Comparison of ENCODE assay signal across 8 cellular contexts in the genomic region with DNA sequence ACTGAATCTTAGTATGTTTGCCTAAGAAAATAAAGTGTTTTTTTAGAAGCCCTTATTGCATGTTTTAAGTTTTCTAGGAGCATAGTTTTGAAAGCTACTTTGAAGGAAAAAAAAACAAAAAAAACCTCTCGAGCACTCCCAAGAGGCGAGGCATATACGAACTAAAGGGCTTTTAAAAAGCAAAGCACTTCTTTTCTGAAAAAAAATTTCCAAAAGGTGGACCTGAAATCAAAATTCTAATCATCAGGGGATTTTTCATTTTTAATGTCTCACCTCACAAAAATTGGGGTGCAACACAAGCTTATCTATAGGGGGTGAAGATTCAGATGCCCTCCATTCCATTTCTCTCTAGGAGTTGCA. TPM values are rescaled to one million over a fixed set of nuclear protein-coding genes. Genes with fewer than 3 reads are reported as not detected.
DNase-seq lines count a peak whose midpoint lies in the region; ATAC-seq, FAIRE-seq and TF ChIP-seq lines count a peak whose summit lies in the region.

No MANE protein-coding gene starts in this region.

- no peaks in the 10 kb centered on the region for H3K9me1 ChIP-seq in K562 (ENCODE audit: control insufficient read depth, insufficient read depth, low read length)

- in situ Hi-C loops in K562 (cut with MboI): no loop called here

- H3K9me3 Mint-ChIP-seq in memory B cell: no peaks in the 10 kb centered on the region

- peak overlapping the region; percentile 99 for H3K27ac Mint-ChIP-seq in memory B cell

- H3K36me3 ChIP-seq in K562 (ENCODE audit: control insufficient read depth, insufficient read depth, low read length): peaks cover 39% of the 10 kb centered on the region

- H3K4me3 ChIP-seq in AG04449 (ENCODE audit: low read depth, low read length) (peak overlapping the region; percentile 79), K562 (peak overlapping the region; percentile 85)

- peak overlapping the region; percentile 99 for H3K4me3 Mint-ChIP-seq in memory B cell

- peaks cover 35% of the 10 kb centered on the region for H3K79me2 ChIP-seq in K562 (ENCODE audit: control insufficient read depth, insufficient read depth, low read length)

- H3K27ac ChIP-seq in K562 (ENCODE audit: extremely low read depth, low read depth, low read length): peak overlapping the region; percentile 96

- ATAC-seq in HG02938 (IDR thresholded peaks at IDR 0.05; ENCODE audit: unreplicated experiment) (peak; percentile 1), K562 (no peak), memory B cell (ENCODE audit: low read depth) (no peak), GM18861 (IDR thresholded peaks at IDR 0.05; ENCODE audit: unreplicated experiment) (no peak), GM21825 (IDR thresholded peaks at IDR 0.05; ENCODE audit: unreplicated experiment) (no peak), GM18867 (IDR thresholded peaks at IDR 0.05; ENCODE audit: unreplicated experiment) (no peak)

- no TSS peak for BruUV-seq in K562 (replicated peaks; lab: Mats Ljungman, UMichigan)

- POLR2A ChIA-PET in AG04449 (lab: Yijun Ruan, JAX): no interaction called here
- POLR2A ChIA-PET in K562 (lab: Yijun Ruan, JAX): interaction anchor here (0.6 to 1.5 kb wide), 3 partner anchors 10 to 1176 kb away, joined by 3 to 5 read pairs (median 4); no protein-coding TSS in a partner anchor

- 0% methylated on average over 3 of the region's 3 CpGs for WGBS in K562 (ENCODE audit: insufficient coverage, low coverage, missing lambda C conversion rate)

- no peak for TF ChIP-seq EP300 in K562 (IDR thresholded peaks at IDR 0.05; ENCODE audit: low read length)

- H3K4me1 Mint-ChIP-seq in memory B cell: peaks cover 25% of the 10 kb centered on the region

- TF ChIP-seq CTCF in AG04449 (IDR thresholded peaks at IDR 0.05; ENCODE audit: insufficient read depth, low read length, missing control alignments) (no peak), K562 (IDR thresholded peaks at IDR 0.05 in 2 of 3, conservative IDR thresholded peaks at IDR 0.05 in 1 of 3; ENCODE audit: insufficient read depth in 2 of 3, low read depth in 1 of 3, low read length in 3 of 3) (no peak)

- FAIRE-seq in K562 (lab: Jason Lieb, UNC): no peak

- H3K27me3 Mint-ChIP-seq in memory B cell: no peaks in the 10 kb centered on the region

- intact Hi-C loops in K562 (cut with micrococcal nuclease): loop anchor here (10.0 kb wide), 2 partner anchors 773 to 893 kb away; partner anchors contain the start of gene HFM1

- no peaks in the 10 kb centered on the region for H3K27me3 ChIP-seq in K562 (ENCODE audit: control insufficient read depth in 2 of 2, insufficient read depth in 2 of 2, low read length in 2 of 2)

- peak overlapping the region; percentile 99 for H2AFZ ChIP-seq in K562 (ENCODE audit: low read depth, low read length)

- H3K9ac ChIP-seq in K562 (ENCODE audit: insufficient read depth in 1 of 2, low read depth in 2 of 2, low read length in 2 of 2): peak overlapping the region; percentile 86 to 99

- H3K36me3 Mint-ChIP-seq in memory B cell: peaks cover 14% of the 10 kb centered on the region

- DNase-seq in AG04449 (ENCODE audit: low read depth, low spot score): no peak
- DNase-seq in K562 (ENCODE audit: extremely low read depth in 1 of 4, low spot score in 3 of 4): no peak
- no peak for DNase-seq in memory B cell (ENCODE audit: low spot score in 2 of 2)
- no peak for DNase-seq in activated effector memory CD4-positive, alpha-beta T cell treated with Interleukin-2 at 50 U/mL for 16 hours

- H3K9me3 ChIP-seq in K562 (replicated peaks; ENCODE audit: control insufficient read depth, insufficient read depth, low read depth, low read length): no peaks in the 10 kb centered on the region

- CTCF ChIA-PET in AG04449 (lab: Yijun Ruan, JAX): interaction anchor here (0.8 to 2.0 kb wide), 4 partner anchors 9 to 235 kb away, joined by 3 to 6 read pairs (median 4); no protein-coding TSS in a partner anchor
- CTCF ChIA-PET in K562 (lab: Yijun Ruan, JAX; ENCODE audit: low intra/inter-chr PET ratio): no interaction called here

- no peak for TF ChIP-seq RAD21 in K562 (CRISPR knock-in tag; conservative IDR thresholded peaks at IDR 0.05 in 1 of 2, IDR thresholded peaks at IDR 0.05 in 1 of 2)

- no peaks in the 10 kb centered on the region for H4K20me1 ChIP-seq in K562 (replicated peaks; ENCODE audit: control insufficient read depth, insufficient read depth, low read length)

- peaks cover 3 to 5% of the 10 kb centered on the region in 2 experiments; a peak in 3 of 5 replicates for H3K4me1 ChIP-seq in K562 (replicated peaks in 1 of 2; ENCODE audit: control insufficient read depth in 2 of 2, insufficient read depth in 2 of 2, low read length in 2 of 2)

- no peak for TF ChIP-seq POLR2A in K562 (conservative IDR thresholded peaks at IDR 0.05)

- peak overlapping the region; percentile 94 for H3K4me2 ChIP-seq in K562 (ENCODE audit: insufficient read depth, low read length)

TF ChIP-seq in K562, 482 proteins besides CTCF, POLR2A, EP300 and RAD21:
- TF ChIP-seq TSC22D4 (tag; IDR thresholded peaks at IDR 0.05) (no peak), HDAC2 (IDR thresholded peaks at IDR 0.05) (0 out of 2 replicates have a peak, but pooled peaks have one; percentile 31)

RNA-seq across cellular contexts. Expression of gene GLMN, which starts 0.6 kb away (rescaled TPM):
- total RNA-seq in K562 (2011; cell fraction: chromatin; rRNA removed; ENCODE audit: low replicate concordance): 10.7 and 59.1 TPM in 2 replicates
- total RNA-seq in K562 (2011; cell fraction: nucleolus; rRNA removed): 4.7 and 7.2 TPM in 2 replicates
- total RNA-seq in K562 (2011; cell fraction: nucleoplasm; rRNA removed): 17.6 and 19.1 TPM in 2 replicates
- total RNA-seq in K562 (2014; rRNA removed) (13.0 and 13.4 TPM in 2 replicates), K562 (2014; rRNA removed; fragmentation: Illumina TruSeq; extraction: Trizol) (24.8 and 25.9 TPM in 2 replicates), K562 (2015; rRNA removed; fragmentation: Illumina TruSeq; extraction: Trizol) (21.2 and 22.8 TPM in 2 replicates), K562 (2021) (13.9 and 14.6 TPM in 2 replicates)
- polyA plus RNA-seq in K562 (2011; rRNA removed) (13.6 and 19.8 TPM in 2 replicates), K562 (2014; fragmentation: Illumina TruSeq; extraction: Trizol) (15.8 and 19.0 TPM in 2 replicates), K562 (2014; fragmentation: Nextera tagmentation; extraction: Ambion mirVana) (10 to 100 TPM; 18.9 to 22.6 TPM), K562 (2014; rRNA removed) (16.3 and 18.9 TPM in 2 replicates)
- polyA plus RNA-seq in K562 (2011; cell fraction: cytosol; rRNA removed): 0.89 and 2.7 TPM in 2 replicates
- polyA plus RNA-seq in K562 (2011; cell fraction: nucleus; rRNA removed): 8.9 and 11.9 TPM in 2 replicates
- polyA plus RNA-seq in K562 (2012): 11.2 and 13.2 TPM in 2 replicates
- 11.2 and 12.6 TPM in 2 replicates for polyA minus RNA-seq in K562 (2011; rRNA and poly(A)+ RNA removed)
- polyA minus RNA-seq in K562 (2011; cell fraction: cytosol; rRNA and poly(A)+ RNA removed): 3.0 and 4.1 TPM in 2 replicates
- polyA minus RNA-seq in K562 (2011; cell fraction: nucleus; rRNA and poly(A)+ RNA removed): 11.2 and 20.1 TPM in 2 replicates

RNA-seq across cellular contexts. Expression of gene RPAP2, which starts 0.7 kb away (rescaled TPM):
- 8.9 and 48.4 TPM in 2 replicates for total RNA-seq in K562 (2011; cell fraction: chromatin; rRNA removed; ENCODE audit: low replicate concordance)
- 2.2 and 3.0 TPM in 2 replicates for total RNA-seq in K562 (2011; cell fraction: nucleolus; rRNA removed)
- total RNA-seq in K562 (2011; cell fraction: nucleoplasm; rRNA removed): 5.1 and 10.8 TPM in 2 replicates
- 6.2 and 9.6 TPM in 2 replicates for total RNA-seq in K562 (2014; rRNA removed)
- total RNA-seq in K562 (2014; rRNA removed; fragmentation: Illumina TruSeq; extraction: Trizol): 37.2 and 43.4 TPM in 2 replicates
- total RNA-seq in K562 (2015; rRNA removed; fragmentation: Illumina TruSeq; extraction: Trizol): 26.1 and 28.7 TPM in 2 replicates
- total RNA-seq in K562 (2021): 26.1 and 27.4 TPM in 2 replicates
- 22.1 and 26.8 TPM in 2 replicates for polyA plus RNA-seq in K562 (2011; rRNA removed)
- 4.6 and 8.3 TPM in 2 replicates for polyA plus RNA-seq in K562 (2011; cell fraction: cytosol; rRNA removed)
- polyA plus RNA-seq in K562 (2011; cell fraction: nucleus; rRNA removed): 6.2 and 9.0 TPM in 2 replicates
- 14.1 and 21.8 TPM in 2 replicates for polyA plus RNA-seq in K562 (2012)
- polyA plus RNA-seq in K562 (2014; fragmentation: Illumina TruSeq; extraction: Trizol): 29.8 and 36.4 TPM in 2 replicates
- polyA plus RNA-seq in K562 (2014; fragmentation: Nextera tagmentation; extraction: Ambion mirVana): 10 to 100 TPM; 30.6 to 41.7 TPM
- 16.0 and 16.9 TPM in 2 replicates for polyA plus RNA-seq in K562 (2014; rRNA removed)
- polyA minus RNA-seq in K562 (2011; rRNA and poly(A)+ RNA removed): 32.5 and 37.4 TPM in 2 replicates
- 10.4 and 12.2 TPM in 2 replicates for polyA minus RNA-seq in K562 (2011; cell fraction: cytosol; rRNA and poly(A)+ RNA removed)
- polyA minus RNA-seq in K562 (2011; cell fraction: nucleus; rRNA and poly(A)+ RNA removed): 4.0 and 13.4 TPM in 2 replicates
